ENCODE assay signal across 8 cellular contexts in the genomic region with DNA sequence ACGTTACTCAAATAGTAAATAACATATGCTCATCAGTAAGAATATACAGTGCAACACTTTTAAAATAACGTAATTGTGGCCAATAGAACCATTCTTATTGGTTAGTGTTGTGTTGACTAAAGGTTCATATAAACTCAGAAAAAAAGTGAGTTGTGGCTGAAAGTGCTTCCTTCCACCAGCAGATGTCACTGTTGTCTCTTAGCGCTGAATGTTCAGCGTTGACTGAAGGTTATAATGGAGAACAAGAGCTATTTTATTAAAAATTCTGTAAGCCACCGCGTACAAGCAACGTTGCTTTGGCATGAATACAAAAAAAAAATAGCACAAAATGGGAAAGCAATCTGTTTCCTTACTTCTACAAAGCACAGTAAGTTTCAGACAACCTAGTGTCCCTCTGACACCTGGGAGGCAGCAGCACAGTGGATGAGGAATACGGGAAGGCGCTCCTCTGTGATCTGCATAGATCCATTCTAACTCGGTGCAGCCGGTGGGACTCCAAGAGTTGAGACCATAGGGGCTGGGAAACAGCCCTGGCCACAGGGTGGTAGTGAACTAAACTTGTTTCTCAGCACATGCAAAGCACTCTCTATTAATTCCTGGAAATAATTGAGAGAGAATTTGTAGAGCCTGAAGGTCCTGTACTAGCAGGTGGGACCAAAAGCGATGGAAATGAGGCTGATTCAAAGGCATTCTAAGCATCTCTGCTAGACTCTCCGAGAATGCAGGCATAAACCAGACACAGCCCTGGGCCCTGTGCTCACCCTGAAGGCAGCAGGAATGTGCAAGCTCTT. TPM values are rescaled to one million over a fixed set of nuclear protein-coding genes. Genes with fewer than 3 reads are reported as not detected.
A peak's percentile ranks its signal among the peaks of the same experiment; 100 is the strongest.
DNase-seq lines count a peak whose midpoint lies in the region; ATAC-seq, FAIRE-seq and TF ChIP-seq lines count a peak whose summit lies in the region.

No MANE protein-coding gene starts in this region.

- H3K9me2 ChIP-seq in PC-9 (ENCODE audit: insufficient read depth) = no peaks in the 10 kb centered on the region

- peak; percentile 90 for FAIRE-seq in kidney (lab: Jason Lieb, UNC)

- H3K4me3 ChIP-seq in PC-9 (no peak overlapping the region), cardiac fibroblast (replicated peaks in 1 of 2; ENCODE audit: low read depth in 2 of 2, low read length in 2 of 2) (no peak overlapping the region), kidney (ENCODE audit: low read length in 2 of 2) (no peak overlapping the region)

- H4K20me1 ChIP-seq in PC-9 (ENCODE audit: insufficient read depth) = no peaks in the 10 kb centered on the region

- H3K4me1 ChIP-seq in PC-9 (replicated peaks; ENCODE audit: insufficient read depth) (no peaks in the 10 kb centered on the region; the same call in 1 of the 2 replicates), kidney (ENCODE audit: control insufficient read depth in 1 of 2, insufficient read depth in 1 of 2, low read depth in 1 of 2, low read length in 2 of 2) (no peaks in the 10 kb centered on the region)

- TF ChIP-seq CTCF in PC-9 (conservative IDR thresholded peaks at IDR 0.05) = peak; percentile 93
- TF ChIP-seq CTCF in cardiac fibroblast (IDR thresholded peaks at IDR 0.05; ENCODE audit: low read depth, low read length) = peak; percentile 87
- TF ChIP-seq CTCF in kidney (IDR thresholded peaks at IDR 0.05; ENCODE audit: borderline replicate concordance, extremely low read depth, insufficient read depth) = peak; percentile 85

- CTCF ChIA-PET in PC-9 (lab: Charles Lee) = interaction anchor here (0.8 to 1.0 kb wide), 2 partner anchors 92 to 341 kb away, joined by 3 to 5 read pairs; no protein-coding TSS in a partner anchor

- H3K9me3 ChIP-seq in PC-9 (ENCODE audit: insufficient read depth, low read depth) (no peaks in the 10 kb centered on the region), kidney (ENCODE audit: control insufficient read depth in 1 of 2, low read length in 2 of 2) (no peaks in the 10 kb centered on the region)

- H3K4me1 Mint-ChIP-seq in stimulated activated naive B cell treated with anti-CD40 and anti-IgM and Interleukin-4, amounts not matched to agents 10 μg/mL and 1 μg/mL and 100 μg/mL, for 72 hours = peaks cover 0 to 5% of the 10 kb centered on the region in 2 donors

- DNase-seq in NCI-H2107 treated with DMSO at 0.1 percent for 48 hours (lab: John Stamatoyannopoulos, UW; ENCODE audit: unreplicated experiment) = peak; percentile 21
- no peak for DNase-seq in NCI-H2107 (lab: John Stamatoyannopoulos, UW)
- DNase-seq in PC-9 = peak; percentile 30 to 57
- peak; percentile 73 to 75 for DNase-seq in cardiac fibroblast (ENCODE audit: low read depth in 2 of 2)
- DNase-seq in kidney = no peak
- DNase-seq in stimulated activated naive B cell treated with anti-CD40 and anti-IgM and Interleukin-4, amounts not matched to agents 10 μg/mL and 1 μg/mL and 100 μg/mL, for 72 hours = no peak

- H3K36me3 ChIP-seq in PC-9 (ENCODE audit: low read depth) (no peaks in the 10 kb centered on the region), kidney (ENCODE audit: control insufficient read depth in 1 of 2, insufficient read depth in 2 of 2, low read length in 2 of 2) (no peaks in the 10 kb centered on the region)

- H3K27me3 Mint-ChIP-seq in stimulated activated naive B cell treated with anti-CD40 and anti-IgM and Interleukin-4, amounts not matched to agents 10 μg/mL and 1 μg/mL and 100 μg/mL, for 72 hours = peaks cover 31 to 39% of the 10 kb centered on the region in 2 donors

- ATAC-seq in GM21381 (IDR thresholded peaks at IDR 0.05; ENCODE audit: unreplicated experiment) (peak; percentile 94), HG03575 (IDR thresholded peaks at IDR 0.05; ENCODE audit: extremely low read depth, insufficient number of reproducible peaks, low FRiP score, unreplicated experiment) (peak; percentile 85)
- ATAC-seq in stimulated activated naive B cell treated with anti-CD40 and anti-IgM and Interleukin-4, amounts not matched to agents 10 μg/mL and 1 μg/mL and 100 μg/mL, for 72 hours (replicated peaks) = peak; percentile 73 to 78

- H3K9ac ChIP-seq in kidney (ENCODE audit: low read length in 2 of 2) = no peak overlapping the region

- peaks cover 2 to 3% of the 10 kb centered on the region in 2 donors for H3K9me3 Mint-ChIP-seq in stimulated activated naive B cell treated with anti-CD40 and anti-IgM and Interleukin-4, amounts not matched to agents 10 μg/mL and 1 μg/mL and 100 μg/mL, for 72 hours

- H3K27ac ChIP-seq in PC-9 (no peak overlapping the region), kidney (ENCODE audit: low read depth in 2 of 2, low read length in 2 of 2) (no peak overlapping the region)

- H3K27me3 ChIP-seq in PC-9 (ENCODE audit: insufficient read depth, low read depth) = no peaks in the 10 kb centered on the region

- BruUV-seq in PC-9 (replicated peaks; lab: Mats Ljungman, UMichigan) = no TSS peak

- H3K4me2 ChIP-seq in PC-9 = peak overlapping the region; percentile 18

- H3F3A ChIP-seq in PC-9 (ENCODE audit: insufficient read depth, low read depth) = no peaks in the 10 kb centered on the region

- no peak overlapping the region for H2AFZ ChIP-seq in PC-9

- H3K27ac Mint-ChIP-seq in stimulated activated naive B cell treated with anti-CD40 and anti-IgM and Interleukin-4, amounts not matched to agents 10 μg/mL and 1 μg/mL and 100 μg/mL, for 72 hours = no peak overlapping the region

- POLR2A ChIA-PET in PC-9 (lab: Charles Lee; ENCODE audit: unreplicated experiment) = interaction anchor here (0.6 kb wide), 1 partner anchor 15 kb away, joined by 5 read pairs; no protein-coding TSS in a partner anchor

- no peak overlapping the region for H3K4me3 Mint-ChIP-seq in stimulated activated naive B cell treated with anti-CD40 and anti-IgM and Interleukin-4, amounts not matched to agents 10 μg/mL and 1 μg/mL and 100 μg/mL, for 72 hours

- intact Hi-C loops in PC-9 (cut with micrococcal nuclease; ENCODE audit: unreplicated experiment) (loop anchor here (1.0 to 5.0 kb wide), 4 partner anchors 341 to 783 kb away; no protein-coding TSS in a partner anchor), kidney (cut with DNase I) (no loop called here)

- H3K36me3 Mint-ChIP-seq in stimulated activated naive B cell treated with anti-CD40 and anti-IgM and Interleukin-4, amounts not matched to agents 10 μg/mL and 1 μg/mL and 100 μg/mL, for 72 hours = peaks cover 0 to 2% of the 10 kb centered on the region in 2 donors

- no peaks in the 10 kb centered on the region for H3K79me2 ChIP-seq in PC-9 (ENCODE audit: low read depth)

RNA-seq across cellular contexts. Expression of gene OXGR1, which starts 23.9 kb away (rescaled TPM):
- total RNA-seq in PC-9 (2021) = not detected in 2 replicates
- 0.72 TPM for total RNA-seq in kidney
- polyA plus RNA-seq in kidney (ENCODE audit: insufficient read depth, low read depth, low replicate concordance) = 3.5 TPM

Comparison
In these comparisons a context has a peak if more than half of its experiments do, and no peak if none do; other contexts are left out.
1. DNase-seq: peak in NCI-H2107 treated with DMSO at 0.1 percent for 48 hours (single experiment), PC-9 (2 of 2) and cardiac fibroblast (2 of 2); none in NCI-H2107 (single experiment), kidney (single experiment) and stimulated activated naive B cell treated with anti-CD40 and anti-IgM and Interleukin-4, amounts not matched to agents 10 μg/mL and 1 μg/mL and 100 μg/mL, for 72 hours (single experiment).
2. Peak in every context shown above with its lines, with median percentiles within 50 percentile points of each other: ATAC-seq and CTCF ChIP-seq.